8 cellular contexts compared by ENCODE assay signal in the genomic region with DNA sequence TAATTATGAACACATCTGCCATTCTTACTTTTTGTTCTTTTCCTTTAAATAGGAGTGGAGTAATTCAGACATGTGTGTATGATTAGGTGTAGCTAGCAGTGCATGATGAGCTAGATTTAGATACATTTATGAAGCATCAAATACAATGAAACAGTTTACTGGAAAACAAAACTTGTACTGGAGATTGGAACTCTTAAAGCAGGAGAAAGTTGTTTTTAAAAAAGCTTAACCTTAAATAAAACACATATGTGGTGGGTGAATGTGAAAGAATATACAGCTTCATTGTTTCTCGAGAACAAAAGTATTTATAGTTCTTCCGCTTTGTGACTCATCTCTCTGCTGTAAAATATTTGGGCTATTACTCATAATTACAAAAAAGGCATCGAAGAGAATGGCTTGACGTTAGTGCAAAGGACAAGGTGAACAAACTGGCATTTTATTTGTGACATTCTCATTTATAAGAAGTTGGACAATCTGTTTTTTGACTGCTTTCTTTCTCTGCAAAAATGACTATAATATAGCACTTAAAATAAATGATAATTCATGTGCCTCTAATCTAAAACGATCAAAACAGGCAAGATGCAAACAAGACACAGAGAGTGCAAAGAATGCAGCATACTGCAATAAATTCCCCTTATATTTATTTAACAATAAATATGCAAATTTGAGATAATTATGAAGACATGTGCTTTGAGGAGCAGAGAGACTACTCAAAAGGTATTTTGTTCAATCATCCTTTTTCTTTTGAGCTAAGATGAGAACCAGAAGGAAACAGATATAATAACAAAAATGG.
A peak's percentile ranks its signal among the peaks of the same experiment; 100 is the strongest.
DNase-seq lines count a peak whose midpoint lies in the region; ATAC-seq and TF ChIP-seq lines count a peak whose summit lies in the region.

No MANE protein-coding gene starts in this region.

- DNase-seq in EH (ENCODE audit: low read depth): peak; percentile 78
- DNase-seq in M059J (ENCODE audit: low read depth): peak; percentile 72
- DNase-seq in fibroblast of the aortic adventitia (ENCODE audit: low read depth): peak; percentile 83
- no peak for DNase-seq in SKM-1 treated with dmso at 0.1 percent for 144 hours (lab: John Stamatoyannopoulos, UW; ENCODE audit: unreplicated experiment)
- no peak for DNase-seq in activated CD8-positive, alpha-beta memory T cell treated with anti-CD3 and anti-CD28 coated beads for 24 hours
- no peak for DNase-seq in GDM1 (lab: John Stamatoyannopoulos, UW)
- DNase-seq in NCI-H187 (lab: John Stamatoyannopoulos, UW): no peak

- H3K4me3 ChIP-seq in fibroblast of the aortic adventitia (ENCODE audit: low read depth, low read length): peak overlapping the region; percentile 26

- ATAC-seq in GM21825 (IDR thresholded peaks at IDR 0.05; ENCODE audit: unreplicated experiment): peak; percentile 85

- no peak for TF ChIP-seq CTCF in fibroblast of the aortic adventitia (IDR thresholded peaks at IDR 0.05; ENCODE audit: insufficient read depth, low read length)

Comparison
In these comparisons a context has a peak if more than half of its experiments do, and no peak if none do; other contexts are left out.
1. DNase-seq: peak in EH (single experiment), M059J (single experiment) and fibroblast of the aortic adventitia (single experiment); none in SKM-1 treated with dmso at 0.1 percent for 144 hours (single experiment), activated CD8-positive, alpha-beta memory T cell treated with anti-CD3 and anti-CD28 coated beads for 24 hours (single experiment), GDM1 (single experiment) and NCI-H187 (0 of 2).